In the genomic region with DNA sequence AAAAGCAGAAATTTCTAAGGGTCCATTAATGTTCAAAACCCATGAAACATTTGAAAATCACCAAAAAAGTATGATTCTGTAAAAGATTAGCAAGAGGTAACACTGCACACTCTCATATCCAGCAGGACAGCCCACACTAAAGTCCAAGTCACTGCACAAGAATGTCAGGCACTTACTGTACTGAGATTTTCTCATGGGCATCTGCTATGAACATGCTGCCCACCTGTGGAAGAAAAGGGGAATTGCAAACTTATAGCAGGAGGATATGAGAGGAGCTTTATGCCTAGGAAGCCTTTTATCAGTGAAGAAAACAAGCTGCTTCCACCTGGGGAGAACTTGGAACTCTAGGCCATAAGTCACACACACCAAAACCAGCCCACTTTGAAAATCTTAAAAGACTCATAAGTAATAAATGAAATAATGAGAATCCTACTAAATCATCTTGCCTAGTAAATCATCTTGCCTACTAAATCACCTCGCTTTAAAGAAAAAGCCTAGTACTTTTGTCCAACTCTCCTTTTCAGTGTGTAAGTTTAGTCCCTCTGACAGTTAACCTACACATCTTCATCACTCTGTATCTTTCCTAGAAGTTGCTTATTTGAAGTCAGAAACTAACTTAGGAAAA, we compare ENCODE assay signal across 8 cellular contexts. TPM values are rescaled to one million over a fixed set of nuclear protein-coding genes. Genes with fewer than 3 reads are reported as not detected.
DNase-seq lines count a peak whose midpoint lies in the region; FAIRE-seq and TF ChIP-seq lines count a peak whose summit lies in the region.

No MANE protein-coding gene starts in this region.

- in situ Hi-C loops in GM23248 (cut with MboI): loop anchor here (10.0 kb wide), 1 partner anchor 125 kb away; no protein-coding TSS in a partner anchor

- H3K9me3 ChIP-seq in GM23248 (ENCODE audit: low read depth) (no peaks in the 10 kb centered on the region), suprapubic skin (no peaks in the 10 kb centered on the region)

- peak overlapping the region; percentile 59 for H3K4me2 ChIP-seq in GM23248 (ENCODE audit: unreplicated experiment)

- no peak for TF ChIP-seq EP300 in suprapubic skin (IDR thresholded peaks at IDR 0.05)

- DNase-seq in DMS 273 treated with DMSO at 0.1 percent for 48 hours (lab: John Stamatoyannopoulos, UW): peak; percentile 11
- peak; percentile 95 for DNase-seq in GM23248
- DNase-seq in NCI-H2029 (lab: John Stamatoyannopoulos, UW): peak; percentile 7
- DNase-seq in ecto neural progenitor cell (ENCODE audit: low spot score): peak; percentile 50
- peak; percentile 80 to 89 for DNase-seq in lung microvascular endothelial cell (ENCODE audit: low read depth in 2 of 2)
- no peak for DNase-seq in suprapubic skin (ENCODE audit: low spot score in 2 of 2)
- no peak for DNase-seq in NK-92 (lab: John Stamatoyannopoulos, UW; ENCODE audit: unreplicated experiment)

- TF ChIP-seq POLR2A in suprapubic skin (IDR thresholded peaks at IDR 0.05): no peak

- no peak overlapping the region for H3K9ac ChIP-seq in GM23248

- no peaks in the 10 kb centered on the region for H4K20me1 ChIP-seq in GM23248 (ENCODE audit: insufficient read depth)

- H3K9me2 ChIP-seq in GM23248 (ENCODE audit: insufficient read depth): no peaks in the 10 kb centered on the region

- no peaks in the 10 kb centered on the region for H3K36me3 ChIP-seq in GM23248 (ENCODE audit: low read depth)
- peaks cover 49% of the 10 kb centered on the region for H3K36me3 ChIP-seq in suprapubic skin

- H3K27ac ChIP-seq in GM23248 (no peak overlapping the region), suprapubic skin (no peak overlapping the region)

- no peaks in the 10 kb centered on the region for H3K27me3 ChIP-seq in GM23248 (replicated peaks; ENCODE audit: insufficient read depth)
- H3K27me3 ChIP-seq in suprapubic skin: no peaks in the 10 kb centered on the region

- H2AFZ ChIP-seq in GM23248: no peak overlapping the region

- H3K4me3 ChIP-seq in GM23248 (no peak overlapping the region), suprapubic skin (no peak overlapping the region)

- WGBS in GM23248 (ENCODE audit: low coverage in 1 of 2, low lambda C conversion rate in 2 of 2, missing lambda C conversion rate in 2 of 2), 2 experiments: 96 to 97% methylated on average over 1 of the region's 1 CpG
- WGBS in suprapubic skin: 91% methylated on average over 1 of the region's 1 CpG

- H3K79me2 ChIP-seq in GM23248 (ENCODE audit: insufficient read depth): no peaks in the 10 kb centered on the region

- TF ChIP-seq CTCF in suprapubic skin (IDR thresholded peaks at IDR 0.05): peak; percentile 78 to 79

- peaks cover 7% of the 10 kb centered on the region for H3K4me1 ChIP-seq in GM23248 (ENCODE audit: insufficient read depth)
- H3K4me1 ChIP-seq in suprapubic skin: no peaks in the 10 kb centered on the region

- peak; percentile 89 for FAIRE-seq in TTC549 (lab: Jason Lieb, UNC)

- H3F3A ChIP-seq in GM23248 (ENCODE audit: insufficient read depth): peaks cover 10% of the 10 kb centered on the region

RNA-seq across cellular contexts. Expression of a gene that starts 46.1 kb away (rescaled TPM):
- total RNA-seq in GM23248 (2014; rRNA removed; shearing (Covaris generic)): 5.6 and 9.0 TPM in 2 replicates
- polyA plus RNA-seq in GM23248 (2016; fragmentation: Nextera tagmentation; extraction: Ambion mirVana): 9.5 and 11.1 TPM in 2 replicates
- 4.1 and 4.8 TPM in 2 replicates for total RNA-seq in lung microvascular endothelial cell
- 10 to 100 TPM; 12.1 to 25.7 (median 20.4) TPM for total RNA-seq in suprapubic skin

RNA-seq across cellular contexts. Expression of a gene that starts 55.2 kb away (rescaled TPM):
- total RNA-seq in GM23248 (2014; rRNA removed; shearing (Covaris generic)): 45.1 and 46.9 TPM in 2 replicates
- 10.9 and 12.2 TPM in 2 replicates for polyA plus RNA-seq in GM23248 (2016; fragmentation: Nextera tagmentation; extraction: Ambion mirVana)
- total RNA-seq in lung microvascular endothelial cell (22.7 and 31.5 TPM in 2 replicates), suprapubic skin (10 to 100 TPM; 23.6 to 43.2 (median 31.3) TPM)

Comparison
In these comparisons a context has a peak if more than half of its experiments do, and no peak if none do; other contexts are left out.
1. DNase-seq: peak in DMS 273 treated with DMSO at 0.1 percent for 48 hours (single experiment), GM23248 (single experiment), NCI-H2029 (single experiment), ecto neural progenitor cell (single experiment) and lung microvascular endothelial cell (2 of 2); none in suprapubic skin (0 of 2) and NK-92 (single experiment).